In the genomic region with DNA sequence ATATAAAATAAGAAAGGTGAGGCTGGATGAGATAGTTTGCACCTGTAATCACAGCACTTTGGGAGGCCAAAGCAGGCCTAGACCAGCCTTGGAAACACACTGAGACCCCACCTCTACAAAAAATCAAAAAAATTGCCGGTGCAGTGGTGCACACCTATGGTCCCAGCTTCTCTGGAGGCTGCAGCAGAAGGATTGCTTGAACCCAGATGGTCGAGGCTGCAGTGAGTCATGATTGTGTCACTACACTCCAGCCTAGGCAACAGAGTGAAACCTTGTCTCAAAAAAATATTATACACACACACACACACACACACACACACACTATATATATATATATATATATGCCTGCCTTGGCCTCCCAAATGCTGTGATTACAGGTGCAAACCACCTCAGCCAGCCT, we compare ENCODE assay signal across 11 cellular contexts. TPM values are rescaled to one million over a fixed set of nuclear protein-coding genes. Genes with fewer than 3 reads are reported as not detected.
DNase-seq lines count a peak whose midpoint lies in the region; ATAC-seq, FAIRE-seq and TF ChIP-seq lines count a peak whose summit lies in the region.
"Had no signal": no experiment of that assay in that cellular context is flagged by ENCODE, and none has a peak within 500 bp of the region (broad histone marks: within the 10 kb centered on the region; RNA-seq: fewer than 3 reads in every experiment).

No MANE protein-coding gene starts in this region.

- H2AFZ ChIP-seq in SK-N-SH (ENCODE audit: low read depth) (no peak overlapping the region), PC-3 (ENCODE audit: low read length) (no peak overlapping the region)

- TF ChIP-seq RAD21 in SK-N-SH (IDR thresholded peaks at IDR 0.05; ENCODE audit: low read length), result no peak

- H3F3A ChIP-seq in SK-N-SH (replicated peaks; ENCODE audit: insufficient read depth) (peaks cover 24% of the 10 kb centered on the region), PC-3 (ENCODE audit: low read length, unreplicated experiment) (peaks cover 4% of the 10 kb centered on the region)

- intact Hi-C loops in PC-3 (cut with micrococcal nuclease), result loop anchor here (5.0 kb wide), 2 partner anchors 35 to 45 kb away; partner anchors contain the start of gene ZNF367
- intact Hi-C loops in esophagus muscularis mucosa (cut with DNase I), result no loop called here

- H3K9me2 ChIP-seq in SK-N-SH, result no peaks in the 10 kb centered on the region
- H3K9me2 ChIP-seq in PC-3 (replicated peaks; ENCODE audit: low read length), result no peaks in the 10 kb centered on the region

- FAIRE-seq in small intestine (lab: Jason Lieb, UNC), result no peak
- FAIRE-seq: A204.1 had no signal

- H3K4me3 ChIP-seq in SK-N-SH (ENCODE audit: low read depth in 2 of 2, low read length in 1 of 2), result no peak overlapping the region; a peak in 2 of 4 replicates
- peak overlapping the region; percentile 83; the same call in 1 of the 2 replicates for H3K4me3 ChIP-seq in PC-3 (ENCODE audit: low read length)
- peak overlapping the region; percentile 79 to 89 (median 88) for H3K4me3 ChIP-seq in esophagus muscularis mucosa
- peak overlapping the region in 1 of 2 donors; percentile 94 for H3K4me3 ChIP-seq in small intestine (ENCODE audit: low read depth in 1 of 2, low read length in 2 of 2)

- H3K36me3 ChIP-seq in SK-N-SH (replicated peaks in 1 of 2; ENCODE audit: control insufficient read depth in 1 of 2, insufficient read depth in 2 of 2, low read length in 1 of 2) (peaks cover 6 to 11% of the 10 kb centered on the region in 2 experiments), PC-3 (ENCODE audit: low read depth, low read length) (peaks cover 8% of the 10 kb centered on the region), esophagus muscularis mucosa (peaks cover 0 to 9% (median 2%) of the 10 kb centered on the region in 4 donors), small intestine (ENCODE audit: control insufficient read depth in 2 of 2, insufficient read depth in 2 of 2, low read length in 2 of 2) (no peaks in the 10 kb centered on the region)

- no peak for TF ChIP-seq CTCF in SK-N-SH (IDR thresholded peaks at IDR 0.05)
- no peak for TF ChIP-seq CTCF in PC-3 (conservative IDR thresholded peaks at IDR 0.05; ENCODE audit: low read depth, low read length)
- TF ChIP-seq CTCF in esophagus muscularis mucosa (IDR thresholded peaks at IDR 0.05), result no peak

- H3K4me2 ChIP-seq in SK-N-SH (peak overlapping the region; percentile 99), PC-3 (ENCODE audit: low read length) (peak overlapping the region; percentile 91)

- no peak overlapping the region for H3K27ac ChIP-seq in SK-N-SH (ENCODE audit: low read depth in 2 of 2, low read length in 1 of 2)
- no peak overlapping the region for H3K27ac ChIP-seq in PC-3 (ENCODE audit: low read length)
- H3K27ac ChIP-seq in esophagus muscularis mucosa (replicated peaks in 1 of 4), result peak overlapping the region in 3 of 4 donors; percentile 86 to 93 (median 92)
- no peak overlapping the region for H3K27ac ChIP-seq in small intestine (ENCODE audit: low read depth in 1 of 2, low read length in 1 of 2)

- no peak overlapping the region for H3K9ac ChIP-seq in SK-N-SH
- no peak overlapping the region for H3K9ac ChIP-seq in PC-3 (ENCODE audit: low read length)

- H3K4me1 ChIP-seq in SK-N-SH (ENCODE audit: control insufficient read depth in 1 of 2, insufficient read depth in 2 of 2, low read depth in 1 of 2, low read length in 1 of 2) (peaks cover 20 to 23% of the 10 kb centered on the region in 2 experiments), PC-3 (ENCODE audit: insufficient read depth, low read length) (peaks cover 22% of the 10 kb centered on the region), esophagus muscularis mucosa (peaks cover 33 to 49% (median 45%) of the 10 kb centered on the region in 4 donors), small intestine (ENCODE audit: control insufficient read depth in 2 of 2, insufficient read depth in 1 of 2, low read depth in 1 of 2, low read length in 1 of 2) (peaks cover 8% of the 10 kb centered on the region in 2 donors)

- POLR2A ChIA-PET in SK-N-SH (lab: Yijun Ruan, JAX), result no interaction called here
- POLR2A ChIA-PET in PC-3 (lab: Charles Lee; ENCODE audit: unreplicated experiment), result no interaction called here

- DNase-seq in SK-N-SH (no peak), PC-3 (no peak), esophagus muscularis mucosa (ENCODE audit: extremely low spot score) (no peak), small intestine (peak; percentile 55), DMS 273 treated with DMSO at 0.1 percent for 48 hours (lab: John Stamatoyannopoulos, UW) (no peak)
- DNase-seq: GDM1 had no signal

- 44% methylated on average over 2 of the region's 2 CpGs for WGBS in SK-N-SH (ENCODE audit: low lambda C conversion rate)
- WGBS in esophagus muscularis mucosa, result 75% methylated on average over 2 of the region's 2 CpGs
- 27 to 57% (median 34%) methylated on average over 2 of the region's 2 CpGs for WGBS in small intestine, 3 donors

- no TSS peak for BruUV-seq in PC-3 (replicated peaks; lab: Mats Ljungman, UMichigan)

- CTCF ChIA-PET in SK-N-SH (lab: Yijun Ruan, JAX), result interaction anchor here (1.2 to 2.1 kb wide), 4 partner anchors 13 to 217 kb away, joined by 3 to 7 read pairs (median 4); no protein-coding TSS in a partner anchor
- CTCF ChIA-PET in PC-3 (lab: Charles Lee), result no interaction called here

- H4K20me1 ChIP-seq in SK-N-SH (ENCODE audit: insufficient read depth) (peaks cover 10% of the 10 kb centered on the region), PC-3 (ENCODE audit: low read length) (no peaks in the 10 kb centered on the region)

- no peak for TF ChIP-seq POLR2A in esophagus muscularis mucosa (IDR thresholded peaks at IDR 0.05; ENCODE audit: low read depth)

- no peaks in the 10 kb centered on the region for H3K27me3 ChIP-seq in SK-N-SH (ENCODE audit: insufficient read depth)
- H3K27me3 ChIP-seq in PC-3 (ENCODE audit: low read length), result no peaks in the 10 kb centered on the region
- H3K27me3 ChIP-seq in esophagus muscularis mucosa, result no peaks in the 10 kb centered on the region
- no peaks in the 10 kb centered on the region for H3K27me3 ChIP-seq in small intestine (ENCODE audit: control insufficient read depth in 2 of 2, insufficient read depth in 2 of 2, low read length in 2 of 2)

- no peak for ATAC-seq in SK-N-SH treated with all-trans-retinoic acid at 6 μM for 48 hours
- ATAC-seq in PC-3, result no peak
- no peak for ATAC-seq in HG03378 (IDR thresholded peaks at IDR 0.05; ENCODE audit: unreplicated experiment)
- ATAC-seq in HG02885 (IDR thresholded peaks at IDR 0.05; ENCODE audit: poor library complexity, unreplicated experiment), result no peak
- ATAC-seq: stimulated activated memory B cell treated with anti-CD40 and anti-IgM and Interleukin-4, amounts not matched to agents 10 μg/mL and 1 μg/mL and 100 μg/mL, for 72 hours had no signal

- H3K9me3 ChIP-seq in SK-N-SH, result no peaks in the 10 kb centered on the region
- H3K9me3 ChIP-seq in PC-3 (ENCODE audit: low read length), result no peaks in the 10 kb centered on the region
- H3K9me3 ChIP-seq in esophagus muscularis mucosa, result no peaks in the 10 kb centered on the region
- no peaks in the 10 kb centered on the region for H3K9me3 ChIP-seq in small intestine (ENCODE audit: control insufficient read depth, low read depth)

- H3K79me2 ChIP-seq in SK-N-SH (ENCODE audit: insufficient read depth) (peaks cover 65% of the 10 kb centered on the region), PC-3 (ENCODE audit: low read length) (peaks cover 36% of the 10 kb centered on the region)

- TF ChIP-seq EP300 in SK-N-SH (IDR thresholded peaks at IDR 0.05; ENCODE audit: borderline replicate concordance in 1 of 2, low read depth in 1 of 2, low read length in 1 of 2) (no peak), esophagus muscularis mucosa (IDR thresholded peaks at IDR 0.05) (no peak)

TF ChIP-seq in SK-N-SH, 30 proteins besides CTCF, POLR2A, EP300 and RAD21 (continues in another document):
- TF ChIP-seq RCOR1 (IDR thresholded peaks at IDR 0.05; ENCODE audit: low read length), result no peak
- TF ChIP-seq JUND (IDR thresholded peaks at IDR 0.05), result peak; percentile 42
- peak; percentile 55 for TF ChIP-seq TCF12 (IDR thresholded peaks at IDR 0.05)
- TF ChIP-seq, protein P1, sequence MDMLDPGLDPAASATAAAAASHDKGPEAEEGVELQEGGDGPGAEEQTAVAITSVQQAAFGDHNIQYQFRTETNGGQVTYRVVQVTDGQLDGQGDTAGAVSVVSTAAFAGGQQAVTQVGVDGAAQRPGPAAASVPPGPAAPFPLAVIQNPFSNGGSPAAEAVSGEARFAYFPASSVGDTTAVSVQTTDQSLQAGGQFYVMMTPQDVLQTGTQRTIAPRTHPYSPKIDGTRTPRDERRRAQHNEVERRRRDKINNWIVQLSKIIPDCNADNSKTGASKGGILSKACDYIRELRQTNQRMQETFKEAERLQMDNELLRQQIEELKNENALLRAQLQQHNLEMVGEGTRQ (IDR thresholded peaks at IDR 0.05; ENCODE audit: borderline replicate concordance, low read depth, low read length), result no peak
- peak; percentile 61; the same call in 1 of the 2 replicates for TF ChIP-seq FOSL2 (IDR thresholded peaks at IDR 0.05; ENCODE audit: borderline replicate concordance, low read depth)

TF ChIP-seq in SK-N-SH treated with all-trans-retinoic acid at 6 μM for 48 hours, 23 proteins besides CTCF, POLR2A, EP300 and RAD21 (continues in another document):
- TF ChIP-seq ZNF565 (CRISPR knock-in tag; conservative IDR thresholded peaks at IDR 0.05; ENCODE audit: low read depth) (no peak), CSRNP3 (CRISPR knock-in tag; IDR thresholded peaks at IDR 0.05) (no peak), GLIS3 (CRISPR knock-in tag; IDR thresholded peaks at IDR 0.05) (no peak)

RNA-seq across cellular contexts. Expression of gene SLC35D2, which starts 1.3 kb away (rescaled TPM):
- polyA plus RNA-seq in SK-N-SH (2012; rRNA removed) (26.1 and 27.0 TPM in 2 replicates), small intestine (10 to 100 TPM; 57.2 to 92.7 (median 79.4) TPM)
- polyA plus RNA-seq in SK-N-SH (2012; cell fraction: cytosol; rRNA removed), result 35.4 and 41.2 TPM in 2 replicates
- 16.6 and 24.0 TPM in 2 replicates for polyA plus RNA-seq in SK-N-SH (2012; cell fraction: nucleus; rRNA removed)
- total RNA-seq in PC-3 (2014; rRNA removed) (9.6 and 21.5 TPM in 2 replicates), esophagus muscularis mucosa (10 to 100 TPM; 20.5 to 29.5 (median 21.8) TPM)

RNA-seq across cellular contexts. Expression of gene ZNF367, which starts 36.0 kb away (rescaled TPM):
- polyA plus RNA-seq in SK-N-SH (2012; rRNA removed) (1.5 TPM in 2 replicates), small intestine (1 to 10 TPM in 2 of 3 donors, under 1 TPM in 1; 0.54 to 4.6 (median 1.3) TPM)
- polyA plus RNA-seq in SK-N-SH (2012; cell fraction: cytosol; rRNA removed), result 1.6 and 1.7 TPM in 2 replicates
- 1.8 and 2.3 TPM in 2 replicates for polyA plus RNA-seq in SK-N-SH (2012; cell fraction: nucleus; rRNA removed)
- total RNA-seq in PC-3 (2014; rRNA removed) (10.8 and 14.0 TPM in 2 replicates), esophagus muscularis mucosa (1 to 10 TPM; 2.0 to 3.4 (median 2.6) TPM)

Comparison
In these comparisons a context has a peak if more than half of its experiments do, and no peak if none do; other contexts are left out.
1. H3K27ac ChIP-seq: peak in esophagus muscularis mucosa (3 of 4); none in SK-N-SH (0 of 2), PC-3 (single experiment) and small intestine (0 of 2).
2. H3K4me3 ChIP-seq: peak in PC-3 (single experiment) and esophagus muscularis mucosa (4 of 4); none in SK-N-SH (0 of 2).